ENCODE assay signal across 8 cellular contexts in genomic region chr1:166875734-166876539, GRCh38. TPM values are rescaled to one million over a fixed set of nuclear protein-coding genes. Genes with fewer than 3 reads are reported as not detected.
A peak's percentile ranks its signal among the peaks of the same experiment; 100 is the strongest.
DNase-seq lines count a peak whose midpoint lies in the region; ATAC-seq and TF ChIP-seq lines count a peak whose summit lies in the region.

TSS of gene TADA1 (minus strand) at chr1:166876264. CDS start at chr1:166876233, 31 bp downstream.

- peak; percentile 91 for ATAC-seq in GM19372 (IDR thresholded peaks at IDR 0.05; ENCODE audit: low read depth, unreplicated experiment)
- peak; percentile 83 for ATAC-seq in HG03558 (IDR thresholded peaks at IDR 0.05; ENCODE audit: extremely low read depth, unreplicated experiment)
- peak; percentile 85 for ATAC-seq in left lobe of liver

- no peaks in the 10 kb centered on the region for H3K9me3 Mint-ChIP-seq in dendritic cell treated with granulocyte-macrophage colony-stimulating factor and Interleukin-4, amounts not matched to agents 40 ng/mL and 50 ng/mL, for 4 days

- DNase-seq in NCI-H748 treated with DMSO at 0.1 percent for 48 hours (lab: John Stamatoyannopoulos, UW) (peak; percentile 97), left lobe of liver (ENCODE audit: low spot score) (peak; percentile 99)
- peak; percentile 96 to 98 for DNase-seq in activated CD4-positive, alpha-beta T cell treated with anti-CD3 and anti-CD28 coated beads, Interleukin-2, amount 50 U/mL, for 24 hours (ENCODE audit: low read depth in 1 of 2, low spot score in 1 of 2)
- peak; percentile 99 for DNase-seq in stimulated activated CD4-positive, alpha-beta T cell treated with anti-CD3 and anti-CD28 coated beads, Interleukin-2, amount 100 ng/mL, for 4 hours (ENCODE audit: low read depth)

- H3K27me3 Mint-ChIP-seq in dendritic cell treated with granulocyte-macrophage colony-stimulating factor and Interleukin-4, amounts not matched to agents 40 ng/mL and 50 ng/mL, for 4 days = no peaks in the 10 kb centered on the region

- H3K27ac ChIP-seq in C4-2B = peak within 1 kb of the TSS; percentile 97

- peak within 1 kb of the TSS; percentile 85 for H3K4me3 Mint-ChIP-seq in dendritic cell treated with granulocyte-macrophage colony-stimulating factor and Interleukin-4, amounts not matched to agents 40 ng/mL and 50 ng/mL, for 4 days

- peak within 1 kb of the TSS; percentile 72 for H3K27ac Mint-ChIP-seq in dendritic cell treated with granulocyte-macrophage colony-stimulating factor and Interleukin-4, amounts not matched to agents 40 ng/mL and 50 ng/mL, for 4 days

- no peak for TF ChIP-seq CTCF in C4-2B (conservative IDR thresholded peaks at IDR 0.05)

- H3K36me3 Mint-ChIP-seq in dendritic cell treated with granulocyte-macrophage colony-stimulating factor and Interleukin-4, amounts not matched to agents 40 ng/mL and 50 ng/mL, for 4 days (ENCODE audit: low read depth) = no peaks in the 10 kb centered on the region

- peaks cover 24% of the 10 kb centered on the region for H3K4me1 Mint-ChIP-seq in dendritic cell treated with granulocyte-macrophage colony-stimulating factor and Interleukin-4, amounts not matched to agents 40 ng/mL and 50 ng/mL, for 4 days (ENCODE audit: low read depth)

- intact Hi-C loops in dendritic cell treated with granulocyte-macrophage colony-stimulating factor and Interleukin-4, amounts not matched to agents 40 ng/mL and 50 ng/mL, for 4 days (cut with micrococcal nuclease) = no loop called here

RNA-seq across cellular contexts. Expression of gene TADA1, which starts in this region (rescaled TPM):
- total RNA-seq in left lobe of liver = 14.2 TPM

Comparison
In these comparisons a context has a peak if more than half of its experiments do, and no peak if none do; other contexts are left out.
1. Peak in every context shown above with its lines: DNase-seq, ATAC-seq and H3K27ac ChIP-seq.